In genomic region chr15:101303408-101303807, GRCh38 we compare ENCODE assay signal across 1 cellular context.
A peak's percentile ranks its signal among the peaks of the same experiment; 100 is the strongest.
TF ChIP-seq lines count a peak whose summit lies in the region.

No MANE protein-coding gene starts in this region.

TF ChIP-seq in HepG2, 621 proteins besides CTCF, POLR2A, EP300 and RAD21:
- TF ChIP-seq RBM22 (optimal IDR thresholded peaks at IDR 0.05; ENCODE audit: low read length) (peak; percentile 75), GATAD2A (CRISPR knock-in tag; IDR thresholded peaks at IDR 0.05) (no peak), ZNF484 (CRISPR knock-in tag; IDR thresholded peaks at IDR 0.05; ENCODE audit: borderline replicate concordance, low read depth) (no peak), DNMT1 (CRISPR knock-in tag; IDR thresholded peaks at IDR 0.05) (no peak), FOSL2 (CRISPR knock-in tag; IDR thresholded peaks at IDR 0.05) (no peak)
